ENCODE assay signal across 29 cellular contexts in the genomic region with DNA sequence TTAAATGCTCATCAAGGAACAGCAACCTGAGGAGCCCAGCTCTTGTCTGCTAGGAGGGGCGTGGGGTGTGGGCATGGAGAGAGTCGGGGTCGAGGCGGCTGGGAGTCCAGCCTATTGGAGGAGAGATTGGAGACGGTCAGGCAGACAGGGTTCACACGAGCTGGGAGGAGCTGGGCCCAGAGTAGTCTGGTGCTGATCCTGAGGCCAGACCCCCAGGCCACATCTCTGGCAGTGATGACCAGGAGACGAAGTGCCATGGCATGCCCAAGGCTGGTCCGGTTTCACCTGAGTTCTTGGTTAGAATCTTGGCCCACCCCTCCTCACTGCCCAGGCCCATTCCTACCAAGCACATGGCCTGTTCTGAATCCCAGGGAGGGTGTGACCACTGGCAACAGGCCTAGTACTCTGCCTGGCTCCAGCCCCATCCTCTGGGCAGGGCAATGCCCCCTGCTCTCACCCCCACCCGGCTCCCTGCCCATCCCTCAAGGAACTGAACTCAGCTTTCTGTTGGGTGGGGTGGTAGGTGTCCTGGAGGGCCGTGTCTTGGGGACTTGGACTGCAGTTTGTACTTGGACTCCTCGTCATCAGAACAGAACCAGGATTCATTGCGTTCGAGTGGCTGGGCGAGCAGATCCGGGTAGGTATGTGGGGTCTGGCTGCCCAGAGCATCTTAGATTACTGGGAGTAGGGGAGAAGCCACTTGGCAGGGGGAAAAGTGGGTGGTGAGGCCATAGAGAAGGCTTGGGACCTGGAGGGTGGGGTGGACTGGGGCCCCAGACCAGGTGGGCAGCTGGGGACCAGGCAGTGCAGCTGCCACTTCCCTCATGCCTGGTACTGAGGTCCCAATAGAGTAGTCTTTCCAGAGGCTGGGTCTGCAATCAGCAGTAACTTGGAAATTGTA. TPM values are rescaled to one million over a fixed set of nuclear protein-coding genes. Genes with fewer than 3 reads are reported as not detected.
DNase-seq lines count a peak whose midpoint lies in the region; ATAC-seq, FAIRE-seq and TF ChIP-seq lines count a peak whose summit lies in the region.
"Had no signal": no experiment of that assay in that cellular context is flagged by ENCODE, and none has a peak within 500 bp of the region (broad histone marks: within the 10 kb centered on the region; RNA-seq: fewer than 3 reads in every experiment).

No MANE protein-coding gene starts in this region.

- TF ChIP-seq POLR2A in right lobe of liver (IDR thresholded peaks at IDR 0.05) = no peak
- TF ChIP-seq POLR2A in HepG2 (IDR thresholded peaks at IDR 0.05; ENCODE audit: insufficient read depth in 1 of 2, low read depth in 2 of 2, low read length in 2 of 2) = no peak
- no peak for TF ChIP-seq POLR2A in sigmoid colon (IDR thresholded peaks at IDR 0.05)

- dilution Hi-C loops in mammary epithelial cell (cut with HindIII; ENCODE audit: low sequenced_read_pairs) = no loop called here

- TF ChIP-seq EP300 in HepG2 (IDR thresholded peaks at IDR 0.05; ENCODE audit: low read depth in 2 of 2, low read length in 2 of 2) = no peak
- no peak for TF ChIP-seq EP300 in HepG2 (CRISPR knock-in tag; IDR thresholded peaks at IDR 0.05; ENCODE audit: borderline replicate concordance)
- no peak for TF ChIP-seq EP300 in sigmoid colon (IDR thresholded peaks at IDR 0.05)

- WGBS in right lobe of liver (ENCODE audit: insufficient coverage, low coverage, low lambda C conversion rate, missing lambda C conversion rate) = 85% methylated on average over 12 of the region's 15 CpGs
- 84% methylated on average over 14 of the region's 15 CpGs for WGBS in HepG2 (ENCODE audit: low lambda C conversion rate)
- WGBS in sigmoid colon, 2 donors = 86 to 91% methylated on average over 15 of the region's 15 CpGs
- 95% methylated on average over 11 of the region's 15 CpGs for WGBS in mammary epithelial cell (ENCODE audit: low coverage, missing lambda C conversion rate)

- H3K9ac ChIP-seq in HepG2 (ENCODE audit: insufficient read depth, low read depth, low read length) (no peak overlapping the region), colonic mucosa (ENCODE audit: low read depth in 2 of 2, low read length in 2 of 2) (no peak overlapping the region), mammary epithelial cell (ENCODE audit: insufficient read depth, low read length) (no peak overlapping the region)

- H3K9me3 ChIP-seq in right lobe of liver = no peaks in the 10 kb centered on the region
- H3K9me3 ChIP-seq in HepG2 (ENCODE audit: low read length) = no peaks in the 10 kb centered on the region
- H3K9me3 ChIP-seq in right atrium auricular region = no peaks in the 10 kb centered on the region
- no peaks in the 10 kb centered on the region for H3K9me3 ChIP-seq in sigmoid colon
- no peaks in the 10 kb centered on the region for H3K9me3 ChIP-seq in colonic mucosa
- H3K9me3 ChIP-seq in mammary epithelial cell (replicated peaks; ENCODE audit: insufficient read depth, low read length) = no peaks in the 10 kb centered on the region
- H3K9me3 ChIP-seq: uterus had no signal

- intact Hi-C loops in right lobe of liver (cut with DNase I) (no loop called here), HepG2 (cut with micrococcal nuclease; ENCODE audit: unreplicated experiment) (no loop called here), sigmoid colon (cut with DNase I) (no loop called here), colonic mucosa (cut with DNase I) (no loop called here), mammary epithelial cell (cut with micrococcal nuclease) (no loop called here)

- peak in 3 of 4 donors; percentile 18 to 26 (median 26) for ATAC-seq in right lobe of liver
- ATAC-seq in HepG2 = no peak

- TF ChIP-seq CTCF in right lobe of liver (IDR thresholded peaks at IDR 0.05) (no peak), HepG2 (CRISPR knock-in tag; IDR thresholded peaks at IDR 0.05) (no peak), right atrium auricular region (IDR thresholded peaks at IDR 0.05) (no peak), sigmoid colon (IDR thresholded peaks at IDR 0.05) (no peak), colonic mucosa (IDR thresholded peaks at IDR 0.05) (no peak), mammary epithelial cell (conservative IDR thresholded peaks at IDR 0.05 in 1 of 2, IDR thresholded peaks at IDR 0.05 in 1 of 2; ENCODE audit: extremely low read depth in 1 of 2, insufficient read depth in 1 of 2, low read depth in 1 of 2, low read length in 2 of 2) (no peak)

- no peak for DNase-seq in right lobe of liver
- DNase-seq in HepG2 (ENCODE audit: low spot score) = no peak
- DNase-seq in right atrium auricular region (ENCODE audit: low spot score) = no peak
- DNase-seq in sigmoid colon = peak; percentile 55
- DNase-seq in ureter (ENCODE audit: low spot score) = no peak
- no peak for DNase-seq in colonic mucosa
- DNase-seq in NCI-H526 treated with DMSO at 0.1 percent for 48 hours (lab: John Stamatoyannopoulos, UW) = no peak
- DNase-seq in mammary epithelial cell = no peak
- DNase-seq: activated CD4-positive, alpha-beta memory T cell treated with anti-CD3 and anti-CD28 coated beads, Interleukin-2, amount 10 ng/mL, durations not matched to agents 7 days and 5 days; activated CD4-positive, alpha-beta T cell treated with anti-CD3 and anti-CD28 coated beads for 1 hour; activated CD8-positive, alpha-beta memory T cell treated with anti-CD3 and anti-CD28 coated beads, Interleukin-2, amount 50 U/mL, for 48 hours; CD4-positive, alpha-beta memory T cell; effector CD8-positive, alpha-beta T cell; head of caudate nucleus; kidney glomerular epithelial cell; NCI-H146; NCI-H2107; NCI-H82; occipital lobe; OCI-M1; stimulated activated CD4-positive, alpha-beta T cell treated with anti-CD3 and anti-CD28 coated beads, Interleukin-2, amount 100 ng/mL, for 48 hours; uterus had no signal

- H4K20me1 ChIP-seq in HepG2 (ENCODE audit: insufficient read depth, low read length) = no peaks in the 10 kb centered on the region
- no peaks in the 10 kb centered on the region for H4K20me1 ChIP-seq in mammary epithelial cell (ENCODE audit: insufficient read depth, low read length)

- no peak overlapping the region for H3K4me2 ChIP-seq in HepG2 (ENCODE audit: low read depth, low read length)
- H3K4me2 ChIP-seq in mammary epithelial cell (ENCODE audit: insufficient read depth, low read depth, low read length) = no peak overlapping the region

- H3K27me3 ChIP-seq in right lobe of liver (no peaks in the 10 kb centered on the region), HepG2 (ENCODE audit: control insufficient read depth in 1 of 2, insufficient read depth in 2 of 2, low read length in 2 of 2) (no peaks in the 10 kb centered on the region), right atrium auricular region (no peaks in the 10 kb centered on the region), sigmoid colon (no peaks in the 10 kb centered on the region), colonic mucosa (no peaks in the 10 kb centered on the region), mammary epithelial cell (ENCODE audit: insufficient read depth, low read length) (no peaks in the 10 kb centered on the region)
- H3K27me3 ChIP-seq: uterus had no signal

- H2AFZ ChIP-seq in HepG2 (ENCODE audit: low read length) (no peak overlapping the region), mammary epithelial cell (ENCODE audit: low read depth, low read length) (no peak overlapping the region)

- H3K27ac ChIP-seq in right lobe of liver (no peak overlapping the region), HepG2 (ENCODE audit: extremely low read length, insufficient read depth, low read length) (no peak overlapping the region), right atrium auricular region (peak overlapping the region; percentile 60 to 64), sigmoid colon (peak overlapping the region in 1 of 4 donors; percentile 48), colonic mucosa (no peak overlapping the region), mammary epithelial cell (ENCODE audit: insufficient read depth, low read depth, low read length) (no peak overlapping the region)
- H3K27ac ChIP-seq: epithelial cell of prostate, HL-60, uterus had no signal

- in situ Hi-C loops in HepG2 (cut with HindIII; ENCODE audit: extremely low pct_ligation_motif_present, low pct_unique_long_range_greater_than_20kb) (no loop called here), mammary epithelial cell (cut with MboI; ENCODE audit: low sequenced_read_pairs in 2 of 2) (no loop called here)

- H3K79me2 ChIP-seq in HepG2 (ENCODE audit: insufficient read depth, low read length) = no peaks in the 10 kb centered on the region
- H3K79me2 ChIP-seq in mammary epithelial cell (ENCODE audit: insufficient read depth, low read length) = no peaks in the 10 kb centered on the region

- H3K4me3 ChIP-seq in right lobe of liver (no peak overlapping the region), HepG2 (replicated peaks in 1 of 3; ENCODE audit: insufficient read depth in 1 of 3, low read depth in 2 of 3, low read length in 3 of 3) (no peak overlapping the region), right atrium auricular region (no peak overlapping the region), sigmoid colon (no peak overlapping the region), colonic mucosa (no peak overlapping the region), mammary epithelial cell (replicated peaks in 1 of 3; ENCODE audit: insufficient read depth in 1 of 3, low read depth in 2 of 3, low read length in 3 of 3) (no peak overlapping the region)
- H3K4me3 ChIP-seq: uterus had no signal

- CTCF ChIA-PET in HepG2 (lab: Yijun Ruan, JAX; ENCODE audit: low intra/inter-chr PET ratio, low total read pairs) (no interaction called here), mammary epithelial cell (lab: Charles Lee; ENCODE audit: low non-redundant PET) (no interaction called here)

- H3K36me3 ChIP-seq in right lobe of liver (peaks cover 0 to 7% (median under 1%) of the 10 kb centered on the region in 4 donors), HepG2 (replicated peaks in 1 of 2; ENCODE audit: control insufficient read depth in 1 of 2, insufficient read depth in 2 of 2, low read length in 2 of 2) (no peaks in the 10 kb centered on the region), right atrium auricular region (no peaks in the 10 kb centered on the region), sigmoid colon (no peaks in the 10 kb centered on the region), colonic mucosa (no peaks in the 10 kb centered on the region), mammary epithelial cell (ENCODE audit: insufficient read depth, low read length) (no peaks in the 10 kb centered on the region)
- H3K36me3 ChIP-seq: uterus had no signal

- no peak for TF ChIP-seq RAD21 in HepG2 (CRISPR knock-in tag; IDR thresholded peaks at IDR 0.05)

- POLR2A ChIA-PET in HepG2 (lab: Yijun Ruan, JAX) = no interaction called here

- H3K4me1 ChIP-seq in right lobe of liver (peaks cover 0 to 9% (median 0%) of the 10 kb centered on the region in 4 donors), HepG2 (ENCODE audit: insufficient read depth, low read length) (peaks cover 37% of the 10 kb centered on the region), right atrium auricular region (peaks cover 0 to 32% of the 10 kb centered on the region in 2 donors), sigmoid colon (peaks cover 0 to 19% (median 9%) of the 10 kb centered on the region in 4 donors), colonic mucosa (no peaks in the 10 kb centered on the region), mammary epithelial cell (ENCODE audit: insufficient read depth, low read length) (no peaks in the 10 kb centered on the region)
- H3K4me1 ChIP-seq: uterus had no signal

- no peak for FAIRE-seq in HepG2 (lab: Jason Lieb, UNC)

- BruUV-seq in HepG2 (replicated peaks; lab: Mats Ljungman, UMichigan) (no TSS peak), mammary epithelial cell (replicated peaks; lab: Mats Ljungman, UMichigan) (no TSS peak)

RNA-seq across cellular contexts. Expression of gene SLC28A1, which starts 20.8 kb away (rescaled TPM):
- total RNA-seq in right lobe of liver (10 to 100 TPM; 33.2 to 75.4 (median 49.9) TPM), HepG2 (2016; rRNA removed; fragmentation: Illumina TruSeq; extraction: Trizol) (0.31 and 0.39 TPM in 2 replicates), right atrium auricular region (under 1 TPM in 1 of 2 donors, not detected in 1; 0.12 TPM), sigmoid colon (not detected), ureter (not detected), colonic mucosa (under 1 TPM in 1 of 2 donors, not detected in 1; 0.80 TPM), mammary epithelial cell (under 1 TPM in 1 of 2 donors, not detected in 1; 0.17 TPM)
- not detected in 2 replicates for total RNA-seq in HepG2 (2016; cell fraction: cytosol; rRNA removed; fragmentation: Illumina TruSeq; extraction: Trizol; ENCODE audit: low read depth)
- 0.21 and 0.43 TPM in 2 replicates for total RNA-seq in HepG2 (2016; cell fraction: insoluble cytoplasmic fraction; rRNA removed; fragmentation: Illumina TruSeq; extraction: Trizol)
- total RNA-seq in HepG2 (2016; cell fraction: membrane; rRNA removed; fragmentation: Illumina TruSeq; extraction: Trizol) = 0.14 and 0.15 TPM in 2 replicates
- total RNA-seq in HepG2 (2016; cell fraction: nucleus; rRNA removed; fragmentation: Illumina TruSeq; extraction: Trizol) = 0.28 and 0.59 TPM in 2 replicates
- polyA plus RNA-seq in HepG2 (2011; rRNA removed) (5.8 and 8.6 TPM in 2 replicates), sigmoid colon (not detected), mammary epithelial cell (not detected)
- polyA plus RNA-seq in HepG2 (2011; cell fraction: cytosol; rRNA removed) = 3.5 and 4.1 TPM in 2 replicates
- polyA plus RNA-seq in HepG2 (2011; cell fraction: nucleus; rRNA removed) = 15.9 and 18.6 TPM in 2 replicates
- 4.6 and 13.0 TPM in 2 replicates for polyA plus RNA-seq in HepG2 (2012)
- polyA plus RNA-seq in HepG2 (2016; cell fraction: cytosol; fragmentation: Illumina TruSeq; extraction: Trizol; ENCODE audit: low read depth) = 0.06 TPM in 1 of 2 replicates, not detected in the other
- 0.19 and 0.36 TPM in 2 replicates for polyA plus RNA-seq in HepG2 (2016; cell fraction: insoluble cytoplasmic fraction; fragmentation: Illumina TruSeq; extraction: Trizol; ENCODE audit: low read depth)
- polyA plus RNA-seq in HepG2 (2016; cell fraction: membrane; fragmentation: Illumina TruSeq; extraction: Trizol; ENCODE audit: low read depth) = 0.09 and 0.14 TPM in 2 replicates
- polyA plus RNA-seq in HepG2 (2016; cell fraction: nucleus; fragmentation: Illumina TruSeq; extraction: Trizol; ENCODE audit: insufficient read depth, low read depth) = 0.67 and 1.0 TPM in 2 replicates
- 15.2 TPM in 1 of 2 replicates, not detected in the other for polyA minus RNA-seq in HepG2 (2011; rRNA and poly(A)+ RNA removed; ENCODE audit: low replicate concordance)
- 2.1 and 2.8 TPM in 2 replicates for polyA minus RNA-seq in HepG2 (2011; cell fraction: cytosol; rRNA and poly(A)+ RNA removed)
- polyA minus RNA-seq in HepG2 (2011; cell fraction: nucleus; rRNA and poly(A)+ RNA removed) = 8.0 and 10.1 TPM in 2 replicates
- polyA minus RNA-seq in mammary epithelial cell = not detected
- total RNA-seq: A673; activated CD4-positive, alpha-beta memory T cell treated with anti-CD3 and anti-CD28 coated beads, Interleukin-2, amount 10 ng/mL, durations not matched to agents 7 days and 5 days; CD4-positive, alpha-beta memory T cell; LHCN-M2; myocyte; occipital lobe; pulmonary artery endothelial cell; T-helper 2 cell treated with Interferon-gamma antibody and Interleukin-4, amounts not matched to agents 100 ng/mL and 5 ng/mL, for 36 hours had no signal
- polyA plus RNA-seq: CD4-positive, alpha-beta memory T cell had no signal

Comparison
In these comparisons a context has a peak if more than half of its experiments do, and no peak if none do; other contexts are left out.
1. RNA of gene SLC28A1, which starts 20.8 kb away (total RNA-seq): 33.2 to 75.4 TPM in right lobe of liver; 0.80 TPM in colonic mucosa, 0.14 to 0.59 TPM in HepG2, 0.17 TPM in mammary epithelial cell, 0.12 TPM in right atrium auricular region, not detected in ureter (single experiment) and not detected in sigmoid colon; every median in the first group is over 10 times any median in the second.
2. H3K27ac ChIP-seq: peak in right atrium auricular region (2 of 2); none in right lobe of liver (0 of 3), HepG2 (single experiment), colonic mucosa (single experiment) and mammary epithelial cell (single experiment).